1 cellular context compared by ENCODE assay signal in the genomic region with DNA sequence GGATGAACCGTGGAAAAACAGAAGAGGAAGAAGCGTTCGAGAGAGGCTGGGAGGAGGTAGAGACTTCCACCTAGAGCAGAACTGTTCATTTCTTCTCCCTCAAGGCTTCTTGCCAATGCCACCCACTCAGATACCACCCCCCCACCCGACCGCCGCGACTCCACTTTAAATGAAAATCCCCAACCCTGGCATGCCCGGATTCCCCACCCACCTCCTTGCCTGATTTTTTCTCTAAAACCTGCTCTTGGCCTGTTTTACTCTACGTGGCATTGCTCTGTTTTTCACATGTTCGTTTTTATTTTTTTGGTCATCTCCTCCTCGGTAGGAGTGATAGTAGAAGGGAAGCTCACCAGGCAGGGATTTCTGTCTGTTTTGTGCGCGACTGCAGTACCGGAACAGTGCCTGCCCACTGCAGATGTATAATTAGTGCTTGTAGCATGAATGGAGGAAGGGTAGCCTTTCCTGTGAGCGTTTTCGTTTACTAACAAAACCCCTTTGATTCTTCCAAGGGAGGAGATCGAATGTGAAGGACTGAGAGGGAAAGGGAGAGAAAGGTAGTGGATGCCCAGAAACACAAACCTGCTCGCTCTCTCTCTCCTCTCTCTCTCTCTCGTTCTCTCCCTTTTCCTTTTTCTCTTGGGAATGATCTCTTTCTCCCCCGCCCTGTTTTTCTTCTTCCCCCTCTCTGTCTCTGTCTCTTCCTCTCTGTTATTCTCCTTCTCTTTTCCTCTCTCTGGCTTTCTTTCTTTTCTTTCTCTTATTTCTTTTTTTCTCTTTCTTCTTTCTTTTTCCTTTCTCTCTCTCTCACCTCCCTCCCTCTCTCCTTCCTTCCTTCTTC.
TF ChIP-seq lines count a peak whose summit lies in the region.

No MANE protein-coding gene starts in this region.

TF ChIP-seq in H1, 55 proteins besides CTCF, POLR2A, EP300 and RAD21:
- TF ChIP-seq BACH1 (IDR thresholded peaks at IDR 0.05; ENCODE audit: low read length) (no peak), SUZ12 (IDR thresholded peaks at IDR 0.05; ENCODE audit: low read length) (peak; percentile 54), EZH2 (IDR thresholded peaks at IDR 0.05; ENCODE audit: low read depth, low read length, severe bottlenecking) (peak; percentile 39), RFX5 (IDR thresholded peaks at IDR 0.05; ENCODE audit: borderline replicate concordance, low read depth, low read length) (no peak), RNF2 (IDR thresholded peaks at IDR 0.05; ENCODE audit: borderline replicate concordance, low read depth, low read length, missing control alignments, poor library complexity, severe bottlenecking) (peak; percentile 97), GTF2F1 (IDR thresholded peaks at IDR 0.05; ENCODE audit: borderline replicate concordance, low read depth, low read length) (no peak), CBX8 (IDR thresholded peaks at IDR 0.05; ENCODE audit: borderline replicate concordance, low read depth, low read length) (peak; percentile 75; the same call in 1 of the 2 replicates)
